Comparison of ENCODE assay signal across 1 cellular context in the genomic region with DNA sequence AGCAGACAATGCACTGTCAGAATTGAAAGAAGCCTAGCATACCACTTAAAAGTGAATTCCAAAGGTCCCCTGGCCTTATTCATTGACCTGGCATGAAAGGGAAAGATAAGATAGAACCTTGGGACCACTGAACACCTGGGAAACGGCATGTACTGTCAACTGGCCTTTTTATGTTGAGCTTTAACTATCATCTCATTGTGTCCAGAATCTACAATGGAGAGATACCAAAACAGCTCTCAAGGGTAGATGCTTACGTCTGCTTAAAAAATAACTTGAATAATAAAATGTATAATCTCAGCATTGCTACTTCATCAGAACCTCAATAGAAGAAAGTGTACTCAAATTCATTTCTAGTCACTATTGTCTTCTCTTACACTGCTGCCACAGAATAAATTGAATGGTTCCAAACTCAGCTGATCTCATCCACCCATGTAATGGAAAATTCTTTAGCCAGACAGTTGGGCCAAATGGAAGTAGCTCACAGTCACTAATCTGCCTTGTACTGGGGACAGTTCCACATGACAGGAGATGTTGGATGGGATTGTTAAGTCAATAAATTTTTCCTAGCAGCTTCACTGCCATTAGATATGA.
A peak's percentile ranks its signal among the peaks of the same experiment; 100 is the strongest.
TF ChIP-seq lines count a peak whose summit lies in the region.

No MANE protein-coding gene starts in this region.

TF ChIP-seq in Ishikawa, 13 proteins besides CTCF, POLR2A, EP300 and RAD21 (continued from another document):
- TF ChIP-seq, protein P1, sequence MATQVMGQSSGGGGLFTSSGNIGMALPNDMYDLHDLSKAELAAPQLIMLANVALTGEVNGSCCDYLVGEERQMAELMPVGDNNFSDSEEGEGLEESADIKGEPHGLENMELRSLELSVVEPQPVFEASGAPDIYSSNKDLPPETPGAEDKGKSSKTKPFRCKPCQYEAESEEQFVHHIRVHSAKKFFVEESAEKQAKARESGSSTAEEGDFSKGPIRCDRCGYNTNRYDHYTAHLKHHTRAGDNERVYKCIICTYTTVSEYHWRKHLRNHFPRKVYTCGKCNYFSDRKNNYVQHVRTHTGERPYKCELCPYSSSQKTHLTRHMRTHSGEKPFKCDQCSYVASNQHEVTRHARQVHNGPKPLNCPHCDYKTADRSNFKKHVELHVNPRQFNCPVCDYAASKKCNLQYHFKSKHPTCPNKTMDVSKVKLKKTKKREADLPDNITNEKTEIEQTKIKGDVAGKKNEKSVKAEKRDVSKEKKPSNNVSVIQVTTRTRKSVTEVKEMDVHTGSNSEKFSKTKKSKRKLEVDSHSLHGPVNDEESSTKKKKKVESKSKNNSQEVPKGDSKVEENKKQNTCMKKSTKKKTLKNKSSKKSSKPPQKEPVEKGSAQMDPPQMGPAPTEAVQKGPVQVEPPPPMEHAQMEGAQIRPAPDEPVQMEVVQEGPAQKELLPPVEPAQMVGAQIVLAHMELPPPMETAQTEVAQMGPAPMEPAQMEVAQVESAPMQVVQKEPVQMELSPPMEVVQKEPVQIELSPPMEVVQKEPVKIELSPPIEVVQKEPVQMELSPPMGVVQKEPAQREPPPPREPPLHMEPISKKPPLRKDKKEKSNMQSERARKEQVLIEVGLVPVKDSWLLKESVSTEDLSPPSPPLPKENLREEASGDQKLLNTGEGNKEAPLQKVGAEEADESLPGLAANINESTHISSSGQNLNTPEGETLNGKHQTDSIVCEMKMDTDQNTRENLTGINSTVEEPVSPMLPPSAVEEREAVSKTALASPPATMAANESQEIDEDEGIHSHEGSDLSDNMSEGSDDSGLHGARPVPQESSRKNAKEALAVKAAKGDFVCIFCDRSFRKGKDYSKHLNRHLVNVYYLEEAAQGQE (IDR thresholded peaks at IDR 0.05; ENCODE audit: low read depth) = no peak
- TF ChIP-seq FOXM1 (IDR thresholded peaks at IDR 0.05; ENCODE audit: borderline replicate concordance, low read depth) = 0 out of 2 replicates have a peak, but pooled peaks have one; percentile 18
- TF ChIP-seq TCF12 (IDR thresholded peaks at IDR 0.05; ENCODE audit: low read depth) = peak; percentile 48; the same call in 1 of the 2 replicates
TF ChIP-seq in Ishikawa: peak in this region for 3.
